14 cellular contexts compared by ENCODE assay signal in genomic region chr2:60441791-60442190, GRCh38.
"Had no signal": no experiment of that assay in that cellular context is flagged by ENCODE, and none has a peak within 500 bp of the region (broad histone marks: within the 10 kb centered on the region; RNA-seq: fewer than 3 reads in every experiment).

No MANE protein-coding gene starts in this region.

- H3K36me3 Mint-ChIP-seq: activated naive CD8-positive, alpha-beta T cell treated with anti-CD3 and anti-CD28 coated beads for 36 hours; immature natural killer cell; stimulated activated effector memory CD8-positive, alpha-beta T cell treated with anti-CD3 and anti-CD28 coated beads, Interleukin-12 subunit alpha, Interleukin-12 subunit beta, amount 100 ng/mL, for 72 hours had no signal

- FAIRE-seq: pancreas had no signal

- H3K9me3 ChIP-seq: pancreas, tibial artery, uterus had no signal

- H3K36me3 ChIP-seq: pancreas, tibial artery, uterus had no signal

- H3K27me3 ChIP-seq: pancreas, tibial artery, uterus had no signal

- H3K4me3 Mint-ChIP-seq: activated naive CD8-positive, alpha-beta T cell treated with anti-CD3 and anti-CD28 coated beads for 36 hours; activated T-helper 1 cell treated with anti-CD3 and anti-CD28 coated beads, Interleukin-12 subunit alpha, Interleukin-12 subunit beta, Interleukin-2, Interleukin-4 antibody, amounts not matched to agents 30 ng/mL and 10 ng/mL and 1 ng/mL, durations not matched to agents 14 hours and 24 hours and 36 hours; dendritic cell treated with granulocyte-macrophage colony-stimulating factor and Interleukin-4, amounts not matched to agents 40 ng/mL and 50 ng/mL, for 4 days; immature natural killer cell; stimulated activated effector memory CD8-positive, alpha-beta T cell treated with anti-CD3 and anti-CD28 coated beads, Interleukin-12 subunit alpha, Interleukin-12 subunit beta, amount 100 ng/mL, for 72 hours had no signal

- DNase-seq: activated naive CD8-positive, alpha-beta T cell treated with anti-CD3 and anti-CD28 coated beads for 36 hours; aorta; cerebellar nuclear complex; effector memory CD4-positive, alpha-beta T cell; immature natural killer cell; left cardiac atrium; pancreas; tibial artery; uterus had no signal

- H3K27me3 Mint-ChIP-seq: activated naive CD8-positive, alpha-beta T cell treated with anti-CD3 and anti-CD28 coated beads for 36 hours; dendritic cell treated with granulocyte-macrophage colony-stimulating factor and Interleukin-4, amounts not matched to agents 40 ng/mL and 50 ng/mL, for 4 days had no signal

- ATAC-seq: activated CD4-positive, CD25-positive, alpha-beta regulatory T cell treated with anti-CD3 and anti-CD28 coated beads, Interleukin-2, amount 50 U/mL, for 24 hours; left cardiac atrium; pancreas; stimulated activated effector memory CD8-positive, alpha-beta T cell treated with anti-CD3 and anti-CD28 coated beads, Interleukin-12 subunit alpha, Interleukin-12 subunit beta, amount 100 ng/mL, for 72 hours had no signal

- H3K4me1 ChIP-seq: pancreas, tibial artery, uterus had no signal

- H3K4me1 Mint-ChIP-seq: stimulated activated effector memory CD8-positive, alpha-beta T cell treated with anti-CD3 and anti-CD28 coated beads, Interleukin-12 subunit alpha, Interleukin-12 subunit beta, amount 100 ng/mL, for 72 hours had no signal

- H3K4me3 ChIP-seq: lung, pancreas, tibial artery, uterus had no signal

- H3K27ac Mint-ChIP-seq: activated naive CD8-positive, alpha-beta T cell treated with anti-CD3 and anti-CD28 coated beads for 36 hours; activated T-helper 1 cell treated with anti-CD3 and anti-CD28 coated beads, Interleukin-12 subunit alpha, Interleukin-12 subunit beta, Interleukin-2, Interleukin-4 antibody, amounts not matched to agents 30 ng/mL and 10 ng/mL and 1 ng/mL, durations not matched to agents 14 hours and 24 hours and 36 hours; immature natural killer cell; stimulated activated effector memory CD8-positive, alpha-beta T cell treated with anti-CD3 and anti-CD28 coated beads, Interleukin-12 subunit alpha, Interleukin-12 subunit beta, amount 100 ng/mL, for 72 hours had no signal

- H3K27ac ChIP-seq: pancreas, tibial artery, uterus had no signal

- H3K9me3 Mint-ChIP-seq: activated naive CD8-positive, alpha-beta T cell treated with anti-CD3 and anti-CD28 coated beads for 36 hours; activated T-helper 1 cell treated with anti-CD3 and anti-CD28 coated beads, Interleukin-12 subunit alpha, Interleukin-12 subunit beta, Interleukin-2, Interleukin-4 antibody, amounts not matched to agents 30 ng/mL and 10 ng/mL and 1 ng/mL, durations not matched to agents 14 hours and 24 hours and 36 hours; dendritic cell treated with granulocyte-macrophage colony-stimulating factor and Interleukin-4, amounts not matched to agents 40 ng/mL and 50 ng/mL, for 4 days; stimulated activated effector memory CD8-positive, alpha-beta T cell treated with anti-CD3 and anti-CD28 coated beads, Interleukin-12 subunit alpha, Interleukin-12 subunit beta, amount 100 ng/mL, for 72 hours had no signal
